13 cellular contexts compared by ENCODE assay signal in genomic region chr10:6607187-6607586, GRCh38. TPM values are rescaled to one million over a fixed set of nuclear protein-coding genes. Genes with fewer than 3 reads are reported as not detected.
DNase-seq lines count a peak whose midpoint lies in the region; ATAC-seq and TF ChIP-seq lines count a peak whose summit lies in the region.
"Had no signal": no experiment of that assay in that cellular context is flagged by ENCODE, and none has a peak within 500 bp of the region (broad histone marks: within the 10 kb centered on the region; RNA-seq: fewer than 3 reads in every experiment).

No MANE protein-coding gene starts in this region.

- ATAC-seq in HG03025 (IDR thresholded peaks at IDR 0.05; ENCODE audit: low FRiP score, unreplicated experiment) = no peak
- no peak for ATAC-seq in HG03159 (IDR thresholded peaks at IDR 0.05; ENCODE audit: unreplicated experiment)
- no peak for ATAC-seq in GM21390 (IDR thresholded peaks at IDR 0.05; ENCODE audit: unreplicated experiment)

- no peaks in the 10 kb centered on the region for H3K27me3 ChIP-seq in CD4-positive, alpha-beta memory T cell (ENCODE audit: insufficient read depth, low read length)
- no peaks in the 10 kb centered on the region for H3K27me3 ChIP-seq in ascending aorta

- CTCF ChIA-PET in CD4-positive, alpha-beta memory T cell (lab: Charles Lee; ENCODE audit: partially characterized antibody) = interaction anchor here (0.9 to 1.8 kb wide), 12 partner anchors 11 to 192 kb away, joined by 3 to 8 read pairs (median 4); partner anchors contain the start of gene PRKCQ

- peaks cover 55 to 60% of the 10 kb centered on the region in 2 donors for H3K36me3 Mint-ChIP-seq in CD4-positive, alpha-beta memory T cell
- peaks cover 37% of the 10 kb centered on the region for H3K36me3 Mint-ChIP-seq in activated naive CD4-positive, alpha-beta T cell treated with anti-CD3 and anti-CD28 coated beads, Interleukin-2, amount 50 U/mL, for 24 hours

- peaks cover 47% of the 10 kb centered on the region for H3K4me1 ChIP-seq in CD4-positive, alpha-beta memory T cell (ENCODE audit: insufficient read depth, low read length)
- no peaks in the 10 kb centered on the region for H3K4me1 ChIP-seq in ascending aorta

- H3K9me3 ChIP-seq in CD4-positive, alpha-beta memory T cell (ENCODE audit: control insufficient read depth in 1 of 2, low read length in 2 of 2) = no peaks in the 10 kb centered on the region
- H3K9me3 ChIP-seq in ascending aorta = no peaks in the 10 kb centered on the region

- H3K4me3 Mint-ChIP-seq in CD4-positive, alpha-beta memory T cell = peak overlapping the region in 7 of 8 donors; percentile 38 to 75 (median 59)
- peak overlapping the region; percentile 48 for H3K4me3 Mint-ChIP-seq in activated naive CD4-positive, alpha-beta T cell treated with anti-CD3 and anti-CD28 coated beads, Interleukin-2, amount 50 U/mL, for 24 hours
- H3K4me3 Mint-ChIP-seq: activated B cell treated with CpG ODN at 0.5 μM for 24 hours had no signal

- DNase-seq in CD4-positive, alpha-beta memory T cell = peak; percentile 50 to 78 (median 71)
- peak; percentile 19 for DNase-seq in T-helper 22 cell (ENCODE audit: low read depth)
- DNase-seq in pons (ENCODE audit: low spot score) = peak; percentile 54
- no peak for DNase-seq in ascending aorta (ENCODE audit: low spot score in 2 of 2)
- DNase-seq: activated B cell treated with CpG ODN at 0.5 μM for 24 hours, DMS79 treated with DMSO at 0.1 percent for 48 hours, mesendoderm, MV-4-11 had no signal

- H3K27ac ChIP-seq in CD4-positive, alpha-beta memory T cell (ENCODE audit: low read depth, low read length) = peak overlapping the region; percentile 43
- H3K27ac ChIP-seq in ascending aorta = no peak overlapping the region

- H3K4me3 ChIP-seq in CD4-positive, alpha-beta memory T cell (ENCODE audit: low read length in 2 of 2) = no peak overlapping the region
- no peak overlapping the region for H3K4me3 ChIP-seq in ascending aorta
- H3K4me3 ChIP-seq: smooth muscle cell had no signal

- H3K9me3 Mint-ChIP-seq in CD4-positive, alpha-beta memory T cell = peaks cover 0 to 5% (median 2%) of the 10 kb centered on the region in 8 donors
- peaks cover 18% of the 10 kb centered on the region for H3K9me3 Mint-ChIP-seq in activated naive CD4-positive, alpha-beta T cell treated with anti-CD3 and anti-CD28 coated beads, Interleukin-2, amount 50 U/mL, for 24 hours
- H3K9me3 Mint-ChIP-seq: activated B cell treated with CpG ODN at 0.5 μM for 24 hours had no signal

- intact Hi-C loops in CD4-positive, alpha-beta memory T cell (cut with micrococcal nuclease) = no loop called here
- intact Hi-C loops in ascending aorta (cut with DNase I) = no loop called here

- H3K36me3 ChIP-seq in CD4-positive, alpha-beta memory T cell (ENCODE audit: insufficient read depth, low read length) = peaks cover 10% of the 10 kb centered on the region
- H3K36me3 ChIP-seq in ascending aorta = no peaks in the 10 kb centered on the region

- no peak for TF ChIP-seq CTCF in ascending aorta (IDR thresholded peaks at IDR 0.05)

- no peaks in the 10 kb centered on the region for H3K27me3 Mint-ChIP-seq in CD4-positive, alpha-beta memory T cell
- no peaks in the 10 kb centered on the region for H3K27me3 Mint-ChIP-seq in activated naive CD4-positive, alpha-beta T cell treated with anti-CD3 and anti-CD28 coated beads, Interleukin-2, amount 50 U/mL, for 24 hours

- H3K27ac Mint-ChIP-seq in CD4-positive, alpha-beta memory T cell = peak overlapping the region; percentile 73 to 97 (median 93)
- H3K27ac Mint-ChIP-seq in activated naive CD4-positive, alpha-beta T cell treated with anti-CD3 and anti-CD28 coated beads, Interleukin-2, amount 50 U/mL, for 24 hours = peak overlapping the region; percentile 94
- H3K27ac Mint-ChIP-seq: activated B cell treated with CpG ODN at 0.5 μM for 24 hours had no signal

- POLR2A ChIA-PET in CD4-positive, alpha-beta memory T cell (lab: Charles Lee; ENCODE audit: partially characterized antibody) = interaction anchor here (0.8 to 6.3 kb wide), 12 partner anchors 11 to 164 kb away, joined by 3 to 37 read pairs (median 6); partner anchors contain the start of gene PRKCQ

- peaks cover 37 to 74% (median 53%) of the 10 kb centered on the region in 4 donors for H3K4me1 Mint-ChIP-seq in CD4-positive, alpha-beta memory T cell
- H3K4me1 Mint-ChIP-seq in activated naive CD4-positive, alpha-beta T cell treated with anti-CD3 and anti-CD28 coated beads, Interleukin-2, amount 50 U/mL, for 24 hours = peaks cover 86% of the 10 kb centered on the region

RNA-seq across cellular contexts. Expression of gene PRKCQ, which starts 27.1 kb away (rescaled TPM):
- total RNA-seq in CD4-positive, alpha-beta memory T cell = 10 to 100 TPM; 70.5 to 71.5 TPM
- polyA plus RNA-seq in CD4-positive, alpha-beta memory T cell = 10 to 100 TPM; 45.0 to 77.1 TPM
- not detected for total RNA-seq in ascending aorta

Comparison
In these comparisons a context has a peak if more than half of its experiments do, and no peak if none do; other contexts are left out.
1. DNase-seq: peak in CD4-positive, alpha-beta memory T cell (5 of 5), T-helper 22 cell (single experiment) and pons (single experiment); none in ascending aorta (0 of 2).
2. RNA of gene PRKCQ, which starts 27.1 kb away (total RNA-seq): 70.5 to 71.5 TPM in CD4-positive, alpha-beta memory T cell; not detected in ascending aorta (single experiment); every median in the first group is over 10 times any median in the second.